Comparison of ENCODE assay signal across 17 cellular contexts in genomic region chr5:96149546-96149945, GRCh38.
DNase-seq lines count a peak whose midpoint lies in the region; ATAC-seq and TF ChIP-seq lines count a peak whose summit lies in the region.
"Had no signal": no experiment of that assay in that cellular context is flagged by ENCODE, and none has a peak within 500 bp of the region (broad histone marks: within the 10 kb centered on the region; RNA-seq: fewer than 3 reads in every experiment).

No MANE protein-coding gene starts in this region.

- peaks cover 10% of the 10 kb centered on the region; the same call in 1 of the 2 replicates for H3K36me3 Mint-ChIP-seq in HFFc6 (ENCODE audit: low read depth)
- H3K36me3 Mint-ChIP-seq: CD8-positive, alpha-beta memory T cell; immature natural killer cell; WTC11 had no signal

- H3K4me1 Mint-ChIP-seq in HFFc6 (ENCODE audit: low read depth), result peaks cover 62% of the 10 kb centered on the region
- H3K4me1 Mint-ChIP-seq: CD8-positive, alpha-beta memory T cell; immature natural killer cell had no signal

- no peak overlapping the region for H3K4me2 ChIP-seq in smooth muscle cell
- H3K4me2 ChIP-seq: KMS-11 had no signal

- H3K36me3 ChIP-seq in adipocyte (ENCODE audit: control insufficient read depth, insufficient read depth, low read length, severe bottlenecking) (no peaks in the 10 kb centered on the region), smooth muscle cell (ENCODE audit: low read depth) (no peaks in the 10 kb centered on the region), gastrocnemius medialis (no peaks in the 10 kb centered on the region)
- H3K36me3 ChIP-seq: Peyer's patch, stomach had no signal

- H3K27me3 ChIP-seq in adipocyte (replicated peaks; ENCODE audit: control insufficient read depth, insufficient read depth, low read length), result no peaks in the 10 kb centered on the region
- H3K27me3 ChIP-seq in smooth muscle cell (ENCODE audit: low read depth), result no peaks in the 10 kb centered on the region
- no peaks in the 10 kb centered on the region for H3K27me3 ChIP-seq in gastrocnemius medialis
- H3K27me3 ChIP-seq: Peyer's patch, stomach had no signal

- H2AFZ ChIP-seq in smooth muscle cell (ENCODE audit: low read depth), result no peak overlapping the region

- H3K27ac ChIP-seq in smooth muscle cell (ENCODE audit: low read depth), result peak overlapping the region; percentile 75
- H3K27ac ChIP-seq in gastrocnemius medialis, result no peak overlapping the region
- H3K27ac ChIP-seq: HL-60, KMS-11, Peyer's patch, stomach had no signal

- no peaks in the 10 kb centered on the region for H3K79me2 ChIP-seq in smooth muscle cell (ENCODE audit: low read depth)

- peak; percentile 54 for DNase-seq in HFFc6
- DNase-seq in adipocyte (ENCODE audit: low read depth), result peak; percentile 83
- peak; percentile 36 for DNase-seq in fibroblast of the aortic adventitia (ENCODE audit: low read depth)
- DNase-seq in smooth muscle cell (lab: John Stamatoyannopoulos, UW; ENCODE audit: unreplicated experiment), result no peak
- no peak for DNase-seq in gastrocnemius medialis
- no peak for DNase-seq in NCI-H1694 (lab: John Stamatoyannopoulos, UW)
- DNase-seq: CD8-positive, alpha-beta memory T cell; immature natural killer cell; NCI-H187 treated with DMSO at 0.1 percent for 48 hours; NCI-H526 treated with DMSO at 0.1 percent for 48 hours; occipital lobe; Peyer's patch; stomach had no signal

- H3K9me3 Mint-ChIP-seq in HFFc6, result no peaks in the 10 kb centered on the region
- H3K9me3 Mint-ChIP-seq: CD8-positive, alpha-beta memory T cell; immature natural killer cell; WTC11 had no signal

- H3K4me1 ChIP-seq in adipocyte (ENCODE audit: control insufficient read depth, insufficient read depth, low read length), result peaks cover 14% of the 10 kb centered on the region
- no peaks in the 10 kb centered on the region for H3K4me1 ChIP-seq in smooth muscle cell (ENCODE audit: low read depth)
- H3K4me1 ChIP-seq in gastrocnemius medialis, result no peaks in the 10 kb centered on the region
- H3K4me1 ChIP-seq: Peyer's patch had no signal

- H3K4me3 Mint-ChIP-seq in HFFc6, result no peak overlapping the region
- H3K4me3 Mint-ChIP-seq: CD8-positive, alpha-beta memory T cell; immature natural killer cell; WTC11 had no signal

- ATAC-seq in GM18861 (IDR thresholded peaks at IDR 0.05; ENCODE audit: unreplicated experiment) (no peak), gastrocnemius medialis (no peak)
- ATAC-seq: WTC11 had no signal

- H3K27ac Mint-ChIP-seq in HFFc6, result no peak overlapping the region; the same call in 1 of the 2 replicates
- H3K27ac Mint-ChIP-seq: CD8-positive, alpha-beta memory T cell; immature natural killer cell; WTC11 had no signal

- no peaks in the 10 kb centered on the region for H3K27me3 Mint-ChIP-seq in HFFc6 (ENCODE audit: insufficient read depth)

- H3K4me3 ChIP-seq in adipocyte (ENCODE audit: low read length), result no peak overlapping the region
- H3K4me3 ChIP-seq in fibroblast of the aortic adventitia (ENCODE audit: low read depth, low read length), result no peak overlapping the region
- no peak overlapping the region for H3K4me3 ChIP-seq in smooth muscle cell
- H3K4me3 ChIP-seq in gastrocnemius medialis, result no peak overlapping the region
- H3K4me3 ChIP-seq: Peyer's patch, stomach had no signal

- H3K9me3 ChIP-seq in adipocyte (ENCODE audit: control insufficient read depth, low read length) (no peaks in the 10 kb centered on the region), smooth muscle cell (replicated peaks; ENCODE audit: low read depth) (no peaks in the 10 kb centered on the region), gastrocnemius medialis (no peaks in the 10 kb centered on the region)
- H3K9me3 ChIP-seq: Peyer's patch, stomach had no signal

- no peak for TF ChIP-seq POLR2A in gastrocnemius medialis (IDR thresholded peaks at IDR 0.05)

- in situ Hi-C loops in gastrocnemius medialis (cut with MboI; ENCODE audit: low sequenced_read_pairs in 4 of 4), result no loop called here

- H3K9ac ChIP-seq in adipocyte (ENCODE audit: low read length) (no peak overlapping the region), smooth muscle cell (ENCODE audit: low read depth) (peak overlapping the region; percentile 31)
- H3K9ac ChIP-seq: KMS-11 had no signal

- H4K20me1 ChIP-seq in smooth muscle cell (ENCODE audit: low read depth), result no peaks in the 10 kb centered on the region

- H3F3A ChIP-seq in smooth muscle cell (ENCODE audit: low read depth), result no peaks in the 10 kb centered on the region

- WGBS in smooth muscle cell (ENCODE audit: low lambda C conversion rate), result 83% methylated on average over 1 of the region's 1 CpG

- intact Hi-C loops in gastrocnemius medialis (cut with DNase I; ENCODE audit: low total_unique reads), result no loop called here

- no peak for TF ChIP-seq CTCF in HFFc6 (IDR thresholded peaks at IDR 0.05)
- no peak for TF ChIP-seq CTCF in fibroblast of the aortic adventitia (IDR thresholded peaks at IDR 0.05; ENCODE audit: insufficient read depth, low read length)
- no peak for TF ChIP-seq CTCF in smooth muscle cell (IDR thresholded peaks at IDR 0.05; ENCODE audit: borderline replicate concordance, insufficient read depth, poor library complexity, severe bottlenecking)
- no peak for TF ChIP-seq CTCF in gastrocnemius medialis (IDR thresholded peaks at IDR 0.05 in 4 of 5, conservative IDR thresholded peaks at IDR 0.05 in 1 of 5)

Comparison
In these comparisons a context has a peak if more than half of its experiments do, and no peak if none do; other contexts are left out.
1. DNase-seq: peak in HFFc6 (single experiment), adipocyte (single experiment) and fibroblast of the aortic adventitia (single experiment); none in smooth muscle cell (single experiment), gastrocnemius medialis (0 of 2) and NCI-H1694 (single experiment).